1 cellular context compared by ENCODE assay signal in genomic region chr2:241864897-241865213, GRCh38.
TF ChIP-seq lines count a peak whose summit lies in the region.

No MANE protein-coding gene starts in this region.

TF ChIP-seq in IMR-90, 13 proteins besides CTCF, POLR2A, EP300 and RAD21:
- TF ChIP-seq SMC3 (IDR thresholded peaks at IDR 0.05; ENCODE audit: low read depth, low read length) = no peak
- TF ChIP-seq ELK1 (IDR thresholded peaks at IDR 0.05; ENCODE audit: borderline replicate concordance, low read depth, low read length) = no peak
- TF ChIP-seq MAZ (IDR thresholded peaks at IDR 0.05; ENCODE audit: borderline replicate concordance, low read depth, low read length) = no peak
- no peak for TF ChIP-seq RFX5 (IDR thresholded peaks at IDR 0.05; ENCODE audit: low read depth, low read length)
- no peak for TF ChIP-seq CEBPB (IDR thresholded peaks at IDR 0.05; ENCODE audit: low read depth, low read length)
- TF ChIP-seq USF2 (IDR thresholded peaks at IDR 0.05; ENCODE audit: low read depth, low read length) = no peak
